In genomic region chr1:201363455-201363854, GRCh38 we compare ENCODE assay signal across 24 cellular contexts. TPM values are rescaled to one million over a fixed set of nuclear protein-coding genes. Genes with fewer than 3 reads are reported as not detected.
A peak's percentile ranks its signal among the peaks of the same experiment; 100 is the strongest.
DNase-seq lines count a peak whose midpoint lies in the region; ATAC-seq, FAIRE-seq and TF ChIP-seq lines count a peak whose summit lies in the region.
"Had no signal": no experiment of that assay in that cellular context is flagged by ENCODE, and none has a peak within 500 bp of the region (broad histone marks: within the 10 kb centered on the region; RNA-seq: fewer than 3 reads in every experiment).

No MANE protein-coding gene starts in this region.

- H3K27ac Mint-ChIP-seq in endothelial cell (ENCODE audit: unreplicated experiment) (no peak overlapping the region), nephron (peak overlapping the region in 2 of 3 experiments; percentile 42 to 67)
- no peak overlapping the region for H3K27ac Mint-ChIP-seq in activated naive CD4-positive, alpha-beta T cell treated with anti-CD3 and anti-CD28 coated beads for 36 hours
- H3K27ac Mint-ChIP-seq: CD8-positive, alpha-beta T cell had no signal

- no peak for FAIRE-seq in urothelium cell line (lab: Jason Lieb, UNC)
- FAIRE-seq: A204.1, GM12891, GM19239 had no signal

- no peaks in the 10 kb centered on the region for H3K27me3 ChIP-seq in heart right ventricle
- H3K27me3 ChIP-seq: BE2C had no signal

- H3K36me3 ChIP-seq in heart right ventricle, result peaks cover 0 to 94% (median 27%) of the 10 kb centered on the region in 9 donors
- H3K36me3 ChIP-seq: BE2C had no signal

- CTCF ChIA-PET in activated naive CD4-positive, alpha-beta T cell treated with anti-CD3 and anti-CD28 coated beads for 36 hours (lab: Charles Lee), result interaction anchor here (1.0 to 4.2 kb wide), 7 partner anchors 8 to 149 kb away, joined by 3 to 34 read pairs (median 4); no protein-coding TSS in a partner anchor

- no peak for DNase-seq in heart right ventricle
- no peak for DNase-seq in Right ventricle myocardium superior
- DNase-seq in endothelial cell (ENCODE audit: low spot score), result no peak
- no peak for DNase-seq in C1 segment of cervical spinal cord (lab: John Stamatoyannopoulos, UW)
- no peak for DNase-seq in urothelium cell line (ENCODE audit: low spot score)
- no peak for DNase-seq in activated naive CD4-positive, alpha-beta T cell treated with anti-CD3 and anti-CD28 coated beads for 36 hours
- DNase-seq: BE2C; Calu3; CD8-positive, alpha-beta T cell; EL; GM23248; HCEC 1CT; KBM-7; NCI-H1105 treated with DMSO at 0.1 percent for 48 hours; NCI-H1694 treated with DMSO at 0.1 percent for 48 hours; NCI-H2227 treated with DMSO at 0.1 percent for 48 hours; NCI-H510A treated with DMSO at 0.1 percent for 48 hours; NCI-H82; OCI-M1; SHP77 treated with DMSO at 0.1 percent for 48 hours had no signal

- 37 to 46% methylated on average over 8 of the region's 8 CpGs for WGBS in heart right ventricle, 2 donors

- H3K36me3 Mint-ChIP-seq in endothelial cell (ENCODE audit: low read depth, unreplicated experiment), result peaks cover 4% of the 10 kb centered on the region
- H3K36me3 Mint-ChIP-seq in nephron (ENCODE audit: low read depth), result no peaks in the 10 kb centered on the region
- no peaks in the 10 kb centered on the region for H3K36me3 Mint-ChIP-seq in activated naive CD4-positive, alpha-beta T cell treated with anti-CD3 and anti-CD28 coated beads for 36 hours (ENCODE audit: low read depth)
- H3K36me3 Mint-ChIP-seq: CD8-positive, alpha-beta T cell had no signal

- H3K4me1 Mint-ChIP-seq in endothelial cell (ENCODE audit: unreplicated experiment) (peaks cover 23% of the 10 kb centered on the region), nephron (peaks cover 27% of the 10 kb centered on the region)
- no peaks in the 10 kb centered on the region for H3K4me1 Mint-ChIP-seq in activated naive CD4-positive, alpha-beta T cell treated with anti-CD3 and anti-CD28 coated beads for 36 hours (ENCODE audit: low read depth)

- H3K27ac ChIP-seq in heart right ventricle, result peak overlapping the region in 6 of 10 donors; percentile 9 to 68 (median 18)
- H3K27ac ChIP-seq: GM23248 had no signal

- no peak overlapping the region for H3K4me3 ChIP-seq in heart right ventricle
- H3K4me3 ChIP-seq: GM23248 had no signal

- H3K9me3 Mint-ChIP-seq in endothelial cell (ENCODE audit: unreplicated experiment) (no peaks in the 10 kb centered on the region), nephron (no peaks in the 10 kb centered on the region)
- H3K9me3 Mint-ChIP-seq in activated naive CD4-positive, alpha-beta T cell treated with anti-CD3 and anti-CD28 coated beads for 36 hours, result no peaks in the 10 kb centered on the region
- H3K9me3 Mint-ChIP-seq: CD8-positive, alpha-beta T cell had no signal

- ATAC-seq in heart right ventricle (no peak), Right ventricle myocardium superior (ENCODE audit: poor library complexity) (no peak)
- ATAC-seq: CD8-positive, alpha-beta T cell had no signal

- intact Hi-C loops in heart right ventricle (cut with DNase I), result loop anchor here in 5 of 10 donors (2.0 to 5.0 kb wide), 2 partner anchors 107 to 111 kb away; no protein-coding TSS in a partner anchor
- intact Hi-C loops in Right ventricle myocardium superior (cut with DNase I), result loop anchor here (5.0 kb wide), 1 partner anchor 111 kb away; no protein-coding TSS in a partner anchor
- intact Hi-C loops in activated naive CD4-positive, alpha-beta T cell treated with anti-CD3 and anti-CD28 coated beads for 36 hours (cut with micrococcal nuclease), result no loop called here

- no peaks in the 10 kb centered on the region for H3K9me3 ChIP-seq in heart right ventricle
- H3K9me3 ChIP-seq: BE2C had no signal

- TF ChIP-seq CTCF in heart right ventricle (IDR thresholded peaks at IDR 0.05) (no peak), endothelial cell (IDR thresholded peaks at IDR 0.05; ENCODE audit: unreplicated experiment) (no peak), nephron (IDR thresholded peaks at IDR 0.05; ENCODE audit: unreplicated experiment in 3 of 3) (no peak)

- peaks cover 0 to 42% (median 6%) of the 10 kb centered on the region in 9 donors for H3K4me1 ChIP-seq in heart right ventricle

- H3K27me3 Mint-ChIP-seq in endothelial cell (ENCODE audit: unreplicated experiment) (peaks cover 7% of the 10 kb centered on the region), nephron (ENCODE audit: low read depth) (peaks cover 7% of the 10 kb centered on the region)
- H3K27me3 Mint-ChIP-seq in activated naive CD4-positive, alpha-beta T cell treated with anti-CD3 and anti-CD28 coated beads for 36 hours (ENCODE audit: low read depth), result peaks cover 3% of the 10 kb centered on the region

- H3K4me3 Mint-ChIP-seq in endothelial cell (ENCODE audit: unreplicated experiment) (peak overlapping the region; percentile 39), nephron (no peak overlapping the region)
- H3K4me3 Mint-ChIP-seq in activated naive CD4-positive, alpha-beta T cell treated with anti-CD3 and anti-CD28 coated beads for 36 hours, result no peak overlapping the region
- H3K4me3 Mint-ChIP-seq: CD8-positive, alpha-beta T cell had no signal

RNA-seq across cellular contexts. Expression of gene TNNT2, which starts 14.0 kb away (rescaled TPM):
- total RNA-seq in heart right ventricle, result over 10,000 TPM in 1 of 10 donors, 1,000 to 10,000 TPM in 9; 5,905 to 10,183 (median 7,503) TPM
- over 10,000 TPM; 10,337 to 31,279 TPM for polyA plus RNA-seq in heart right ventricle
- total RNA-seq in Right ventricle myocardium superior, result 9,128 TPM
- total RNA-seq in endothelial cell (ENCODE audit: unreplicated experiment), result 3.3 TPM
- total RNA-seq in activated naive CD4-positive, alpha-beta T cell treated with anti-CD3 and anti-CD28 coated beads for 36 hours, result not detected
- total RNA-seq: CD8-positive, alpha-beta T cell; GM23248 had no signal
- polyA plus RNA-seq: GM23248 had no signal

RNA-seq across cellular contexts. Expression of gene LAD1, which starts 35.7 kb away (rescaled TPM):
- 10 to 100 TPM in 1 of 10 donors, 1 to 10 TPM in 8, under 1 TPM in 1; 0.85 to 12.9 (median 2.9) TPM for total RNA-seq in heart right ventricle
- polyA plus RNA-seq in heart right ventricle, result 10 to 100 TPM in 1 of 2 donors, 1 to 10 TPM in 1; 2.6 to 42.2 TPM
- 1.9 TPM for total RNA-seq in Right ventricle myocardium superior
- 0.59 TPM for total RNA-seq in endothelial cell (ENCODE audit: unreplicated experiment)
- not detected for total RNA-seq in activated naive CD4-positive, alpha-beta T cell treated with anti-CD3 and anti-CD28 coated beads for 36 hours
- total RNA-seq: CD8-positive, alpha-beta T cell; GM23248 had no signal
- polyA plus RNA-seq: GM23248 had no signal

RNA-seq across cellular contexts. Expression of gene TNNI1, which starts 58.1 kb away (rescaled TPM):
- total RNA-seq in heart right ventricle (100 to 1,000 TPM in 1 of 10 donors, 10 to 100 TPM in 7, 1 to 10 TPM in 2; 1.2 to 166 (median 26.1) TPM), Right ventricle myocardium superior (4.3 TPM), endothelial cell (ENCODE audit: unreplicated experiment) (not detected)
- 10 to 100 TPM; 20.8 to 48.0 TPM for polyA plus RNA-seq in heart right ventricle
- total RNA-seq in activated naive CD4-positive, alpha-beta T cell treated with anti-CD3 and anti-CD28 coated beads for 36 hours, result not detected
- total RNA-seq: Calu3; CD8-positive, alpha-beta T cell; GM23248 had no signal

Comparison
In these comparisons a context has a peak if more than half of its experiments do, and no peak if none do; other contexts are left out.
1. H3K27ac Mint-ChIP-seq: peak in nephron (2 of 3); none in endothelial cell (single experiment) and activated naive CD4-positive, alpha-beta T cell treated with anti-CD3 and anti-CD28 coated beads for 36 hours (single experiment).
2. RNA of gene TNNT2, which starts 14.0 kb away (total RNA-seq): 9,128 TPM in Right ventricle myocardium superior (single experiment) and 5,905 to 10,183 TPM in heart right ventricle; 3.3 TPM in endothelial cell (single experiment) and not detected in activated naive CD4-positive, alpha-beta T cell treated with anti-CD3 and anti-CD28 coated beads for 36 hours; every median in the first group is over 1,000 times any median in the second.